In the genomic region with DNA sequence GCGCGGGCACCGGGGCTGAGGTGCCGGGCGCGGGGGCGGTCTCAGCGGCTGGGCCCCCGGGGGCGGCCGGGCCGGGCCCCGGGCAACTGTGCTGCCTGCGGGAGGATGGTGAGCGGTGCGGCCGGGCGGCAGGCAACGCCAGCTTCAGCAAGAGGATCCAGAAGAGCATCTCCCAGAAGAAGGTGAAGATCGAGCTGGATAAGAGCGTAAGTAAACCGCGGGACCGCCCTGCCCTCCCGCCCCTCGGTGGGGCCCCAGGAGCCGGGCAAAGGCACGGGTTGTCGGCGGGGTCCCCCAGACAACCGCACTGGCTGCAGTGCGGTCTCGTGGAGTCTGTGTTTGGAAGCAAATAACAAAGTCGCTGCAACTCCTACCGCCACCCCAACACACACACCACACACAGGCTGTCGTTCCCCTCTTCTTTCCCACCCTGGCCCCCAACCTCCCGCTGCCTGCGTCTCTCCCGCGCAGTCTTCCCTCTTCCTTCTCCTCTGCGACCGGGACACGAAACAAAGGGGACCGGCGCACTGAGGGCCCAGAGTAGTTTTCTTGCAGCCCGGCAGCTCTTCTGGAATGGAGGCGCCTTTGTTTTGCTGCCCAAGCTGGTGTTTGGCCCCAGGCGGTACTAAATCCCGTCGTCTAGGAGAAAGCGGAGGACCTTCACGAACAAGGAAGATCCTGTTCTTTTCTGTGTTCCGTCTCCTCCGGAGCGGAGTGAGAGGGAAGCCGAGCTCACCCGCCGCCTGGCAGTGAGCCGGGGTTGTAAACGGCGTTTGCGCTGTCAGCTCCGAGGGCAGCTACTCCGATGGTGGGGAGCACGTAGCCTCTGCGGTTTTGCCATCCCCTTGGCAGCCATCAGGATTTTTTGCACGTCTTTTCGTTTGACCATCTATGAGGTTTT, we compare ENCODE assay signal across 8 cellular contexts. TPM values are rescaled to one million over a fixed set of nuclear protein-coding genes. Genes with fewer than 3 reads are reported as not detected.
DNase-seq lines count a peak whose midpoint lies in the region; ATAC-seq and TF ChIP-seq lines count a peak whose summit lies in the region.

No MANE protein-coding gene starts in this region.

- under 1% methylated on average over 48 of the region's 68 CpGs for WGBS in suprapubic skin

- peak overlapping the region; percentile 83 for H3K27ac Mint-ChIP-seq in Caco-2 (ENCODE audit: unreplicated experiment)
- peak overlapping the region; percentile 93 to 96 for H3K27ac Mint-ChIP-seq in natural killer cell treated with Interleukin-12 subunit alpha and Interleukin-12 subunit beta and Interleukin-15 and Interleukin-18, amount 100 ng/mL, for 72 hours

- H3K4me1 ChIP-seq in Caco-2 (0 out of 2 replicates have a peak, but pooled peaks cover 3% of the 10 kb centered on the region), Peyer's patch (peaks cover 0 to 20% (median 0%) of the 10 kb centered on the region in 4 donors), suprapubic skin (peaks cover 21% of the 10 kb centered on the region)

- CTCF ChIA-PET in Caco-2 (lab: Charles Lee) = interaction anchor here (0.7 to 2.0 kb wide), 7 partner anchors 36 to 123 kb away, joined by 3 to 20 read pairs (median 3); a partner anchor contains a TSS

- BruUV-seq in Caco-2 (replicated peaks; lab: Mats Ljungman, UMichigan) = no TSS peak

- DNase-seq in Caco-2 = peak; percentile 51 to 56
- peak; percentile 36 to 81 (median 78) for DNase-seq in Peyer's patch
- peak; percentile 35 for DNase-seq in activated effector memory CD4-positive, alpha-beta T cell treated with Interleukin-2 at 50 U/mL for 16 hours
- DNase-seq in fibroblast of the aortic adventitia (ENCODE audit: low read depth) = peak; percentile 78
- DNase-seq in natural killer cell treated with Interleukin-12 subunit alpha and Interleukin-12 subunit beta and Interleukin-15 and Interleukin-18, amount 100 ng/mL, for 72 hours (ENCODE audit: low spot score) = no peak
- DNase-seq in suprapubic skin (ENCODE audit: low spot score in 2 of 2) = peak; percentile 84 to 86

- TF ChIP-seq EP300 in suprapubic skin (IDR thresholded peaks at IDR 0.05) = no peak

- no peak for TF ChIP-seq POLR2A in Peyer's patch (IDR thresholded peaks at IDR 0.05)
- TF ChIP-seq POLR2A in suprapubic skin (IDR thresholded peaks at IDR 0.05) = no peak

- H3K36me3 ChIP-seq in Caco-2 (ENCODE audit: control insufficient read depth, insufficient read depth, low read length) (no peaks in the 10 kb centered on the region), Peyer's patch (no peaks in the 10 kb centered on the region), suprapubic skin (peaks cover 1% of the 10 kb centered on the region)

- H3K4me3 ChIP-seq in Caco-2 (ENCODE audit: low read depth, low read length) (peak overlapping the region; percentile 93), Peyer's patch (peak overlapping the region; percentile 79 to 96 (median 89)), fibroblast of the aortic adventitia (ENCODE audit: low read depth, low read length) (peak overlapping the region; percentile 89), suprapubic skin (peak overlapping the region; percentile 84)

- peaks cover 2% of the 10 kb centered on the region for H3K27me3 Mint-ChIP-seq in Caco-2 (ENCODE audit: insufficient read depth, unreplicated experiment)
- no peaks in the 10 kb centered on the region for H3K27me3 Mint-ChIP-seq in natural killer cell treated with Interleukin-12 subunit alpha and Interleukin-12 subunit beta and Interleukin-15 and Interleukin-18, amount 100 ng/mL, for 72 hours

- H3K4me1 Mint-ChIP-seq in Caco-2 (ENCODE audit: low read depth, unreplicated experiment) = peaks cover 6% of the 10 kb centered on the region
- peaks cover 25 to 29% of the 10 kb centered on the region in 2 donors for H3K4me1 Mint-ChIP-seq in natural killer cell treated with Interleukin-12 subunit alpha and Interleukin-12 subunit beta and Interleukin-15 and Interleukin-18, amount 100 ng/mL, for 72 hours (ENCODE audit: low read depth in 2 of 2)

- TF ChIP-seq CTCF in Caco-2 (IDR thresholded peaks at IDR 0.05; ENCODE audit: insufficient read depth in 1 of 2, low read depth in 1 of 2, low read length in 1 of 2, severe bottlenecking in 1 of 2, unreplicated experiment in 1 of 2) (no peak), Peyer's patch (IDR thresholded peaks at IDR 0.05) (peak in 1 of 6 experiments; percentile 1), fibroblast of the aortic adventitia (IDR thresholded peaks at IDR 0.05; ENCODE audit: insufficient read depth, low read length) (no peak), suprapubic skin (IDR thresholded peaks at IDR 0.05) (no peak)

- H3K9me3 ChIP-seq in Caco-2 = no peaks in the 10 kb centered on the region
- H3K9me3 ChIP-seq in Peyer's patch = no peaks in the 10 kb centered on the region
- H3K9me3 ChIP-seq in suprapubic skin = no peaks in the 10 kb centered on the region

- POLR2A ChIA-PET in Caco-2 (lab: Charles Lee) = interaction anchor here (0.6 to 4.0 kb wide), 4 partner anchors 26 to 96 kb away, joined by 5 to 113 read pairs (median 7); a partner anchor contains a TSS

- ATAC-seq in GM19467 (IDR thresholded peaks at IDR 0.05; ENCODE audit: unreplicated experiment) = peak; percentile 14
- ATAC-seq in HG03575 (IDR thresholded peaks at IDR 0.05; ENCODE audit: extremely low read depth, insufficient number of reproducible peaks, low FRiP score, unreplicated experiment) = peak; percentile 4
- ATAC-seq in natural killer cell treated with Interleukin-12 subunit alpha and Interleukin-12 subunit beta and Interleukin-15 and Interleukin-18, amount 100 ng/mL, for 72 hours = peak; percentile 35 to 36

- intact Hi-C loops in Caco-2 (cut with micrococcal nuclease; ENCODE audit: unreplicated experiment) = loop anchor here (2.0 kb wide), 1 partner anchor 45 kb away; no protein-coding TSS in a partner anchor

- H3K27ac ChIP-seq in Peyer's patch = peak overlapping the region; percentile 62 to 95 (median 92)
- H3K27ac ChIP-seq in suprapubic skin = peak overlapping the region; percentile 93

- no peaks in the 10 kb centered on the region for H3K9me3 Mint-ChIP-seq in Caco-2 (ENCODE audit: unreplicated experiment)
- H3K9me3 Mint-ChIP-seq in natural killer cell treated with Interleukin-12 subunit alpha and Interleukin-12 subunit beta and Interleukin-15 and Interleukin-18, amount 100 ng/mL, for 72 hours = no peaks in the 10 kb centered on the region

- H3K27me3 ChIP-seq in Caco-2 (replicated peaks; ENCODE audit: control insufficient read depth, insufficient read depth, low read length) (no peaks in the 10 kb centered on the region), Peyer's patch (no peaks in the 10 kb centered on the region), suprapubic skin (no peaks in the 10 kb centered on the region)

- H3K36me3 Mint-ChIP-seq in Caco-2 (ENCODE audit: insufficient read depth, unreplicated experiment) = peaks cover 11% of the 10 kb centered on the region
- H3K36me3 Mint-ChIP-seq in natural killer cell treated with Interleukin-12 subunit alpha and Interleukin-12 subunit beta and Interleukin-15 and Interleukin-18, amount 100 ng/mL, for 72 hours = no peaks in the 10 kb centered on the region

- H3K4me3 Mint-ChIP-seq in Caco-2 (ENCODE audit: unreplicated experiment) = peak overlapping the region; percentile 85
- peak overlapping the region; percentile 100 for H3K4me3 Mint-ChIP-seq in natural killer cell treated with Interleukin-12 subunit alpha and Interleukin-12 subunit beta and Interleukin-15 and Interleukin-18, amount 100 ng/mL, for 72 hours

RNA-seq across cellular contexts. Expression of a gene that starts 0.8 kb away (rescaled TPM):
- 9.4 and 9.8 TPM in 2 replicates for total RNA-seq in Caco-2 (2022)
- 10 to 100 TPM in 3 of 4 donors, 1 to 10 TPM in 1; 8.1 to 18.4 (median 16.0) TPM for total RNA-seq in Peyer's patch
- 14.0 and 21.4 TPM in 2 replicates for total RNA-seq in fibroblast of the aortic adventitia (ENCODE audit: low replicate concordance)
- total RNA-seq in natural killer cell treated with Interleukin-12 subunit alpha and Interleukin-12 subunit beta and Interleukin-15 and Interleukin-18, amount 100 ng/mL, for 72 hours = 10 to 100 TPM; 14.4 to 22.7 TPM
- total RNA-seq in suprapubic skin = 10 to 100 TPM; 10.9 to 18.4 (median 16.0) TPM

RNA-seq across cellular contexts. Expression of a gene that starts 27.4 kb away (rescaled TPM):
- total RNA-seq in Caco-2 (2022) = not detected in 2 replicates
- not detected for total RNA-seq in Peyer's patch
- 0.49 and 0.99 TPM in 2 replicates for total RNA-seq in fibroblast of the aortic adventitia (ENCODE audit: low replicate concordance)
- not detected for total RNA-seq in natural killer cell treated with Interleukin-12 subunit alpha and Interleukin-12 subunit beta and Interleukin-15 and Interleukin-18, amount 100 ng/mL, for 72 hours
- total RNA-seq in suprapubic skin = under 1 TPM; 0.16 to 0.47 (median 0.29) TPM

RNA-seq across cellular contexts. Expression of a gene that starts 37.4 kb away (rescaled TPM):
- total RNA-seq in Caco-2 (2022) = 272 and 326 TPM in 2 replicates
- 100 to 1,000 TPM in 1 of 4 donors, 10 to 100 TPM in 3; 30.4 to 112 (median 34.6) TPM for total RNA-seq in Peyer's patch
- 23.5 and 113 TPM in 2 replicates for total RNA-seq in fibroblast of the aortic adventitia (ENCODE audit: low replicate concordance)
- 100 to 1,000 TPM; 256 to 524 TPM for total RNA-seq in natural killer cell treated with Interleukin-12 subunit alpha and Interleukin-12 subunit beta and Interleukin-15 and Interleukin-18, amount 100 ng/mL, for 72 hours
- total RNA-seq in suprapubic skin = 10 to 100 TPM; 28.8 to 76.5 (median 34.2) TPM
